Comparison of ENCODE assay signal across 8 cellular contexts in the genomic region with DNA sequence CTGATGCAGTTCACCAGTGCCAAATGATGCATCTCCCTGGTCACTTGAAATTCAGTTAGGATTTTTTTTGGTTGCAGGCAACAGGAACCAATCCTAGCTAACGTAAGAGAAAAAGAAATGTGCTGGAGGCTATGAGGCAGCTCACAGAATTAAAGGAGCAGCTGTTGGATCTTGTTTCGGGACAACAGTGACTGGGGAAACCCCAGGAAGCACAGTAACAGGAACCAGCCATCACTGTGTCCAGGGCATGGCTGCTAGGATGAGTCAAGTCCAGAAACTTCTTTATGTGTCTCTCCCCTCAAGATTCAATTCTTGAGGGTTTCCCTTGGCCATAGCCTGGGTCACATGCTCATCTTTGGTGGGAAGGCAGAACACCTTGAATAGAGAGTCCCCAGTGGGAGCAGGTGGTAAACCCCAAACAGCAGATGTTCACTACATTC. TPM values are rescaled to one million over a fixed set of nuclear protein-coding genes. Genes with fewer than 3 reads are reported as not detected.
DNase-seq lines count a peak whose midpoint lies in the region; ATAC-seq and TF ChIP-seq lines count a peak whose summit lies in the region.
"Had no signal": no experiment of that assay in that cellular context is flagged by ENCODE, and none has a peak within 500 bp of the region (broad histone marks: within the 10 kb centered on the region; RNA-seq: fewer than 3 reads in every experiment).

No MANE protein-coding gene starts in this region.

- ATAC-seq in GM18858 (IDR thresholded peaks at IDR 0.05; ENCODE audit: unreplicated experiment) (peak; percentile 84), GM21717 (IDR thresholded peaks at IDR 0.05; ENCODE audit: unreplicated experiment) (peak; percentile 93), HG03575 (IDR thresholded peaks at IDR 0.05; ENCODE audit: extremely low read depth, insufficient number of reproducible peaks, low FRiP score, unreplicated experiment) (peak; percentile 58)

- H3K9me3 ChIP-seq in neutrophil (no peaks in the 10 kb centered on the region), left ventricle myocardium inferior (replicated peaks) (no peaks in the 10 kb centered on the region)

- H3K36me3 ChIP-seq in neutrophil (no peaks in the 10 kb centered on the region), left ventricle myocardium inferior (no peaks in the 10 kb centered on the region)

- TF ChIP-seq CTCF in neutrophil (IDR thresholded peaks at IDR 0.05) (no peak), left ventricle myocardium inferior (IDR thresholded peaks at IDR 0.05; ENCODE audit: borderline replicate concordance) (no peak)

- H3K4me1 ChIP-seq in neutrophil (ENCODE audit: control insufficient read depth in 1 of 2, insufficient read depth in 1 of 2, low read depth in 1 of 2, low read length in 1 of 2) (peaks cover 47 to 57% of the 10 kb centered on the region in 2 experiments), left ventricle myocardium inferior (peaks cover 5% of the 10 kb centered on the region)

- intact Hi-C loops in left ventricle myocardium inferior (cut with micrococcal nuclease), result no loop called here

- H3K27ac ChIP-seq in neutrophil (peak overlapping the region; percentile 32), left ventricle myocardium inferior (replicated peaks) (no peak overlapping the region)

- no peak for DNase-seq in amygdala (lab: John Stamatoyannopoulos, UW)
- DNase-seq in left ventricle myocardium inferior, result no peak
- no peak for DNase-seq in activated CD8-positive, alpha-beta memory T cell treated with anti-CD3 and anti-CD28 coated beads, Interleukin-2, amount 50 U/mL, for 4 hours
- DNase-seq: effector memory CD4-positive, alpha-beta T cell had no signal

- H3K27me3 ChIP-seq in neutrophil (no peaks in the 10 kb centered on the region), left ventricle myocardium inferior (ENCODE audit: low read depth) (peaks cover 6% of the 10 kb centered on the region)

- H3K4me3 ChIP-seq in neutrophil (ENCODE audit: low read depth in 1 of 2, low read length in 1 of 2), result no peak overlapping the region
- no peak overlapping the region for H3K4me3 ChIP-seq in left ventricle myocardium inferior

RNA-seq across cellular contexts. Expression of a gene that starts 39.0 kb away (rescaled TPM):
- 1.8 TPM for total RNA-seq in left ventricle myocardium inferior
